9 cellular contexts compared by ENCODE assay signal in genomic region chr1:23619299-23620188, GRCh38.
DNase-seq lines count a peak whose midpoint lies in the region; ATAC-seq and TF ChIP-seq lines count a peak whose summit lies in the region.
"Had no signal": no experiment of that assay in that cellular context is flagged by ENCODE, and none has a peak within 500 bp of the region (broad histone marks: within the 10 kb centered on the region; RNA-seq: fewer than 3 reads in every experiment).

No MANE protein-coding gene starts in this region.

- H3K79me2 ChIP-seq in Loucy (ENCODE audit: insufficient read depth, low read length) = no peaks in the 10 kb centered on the region

- H3K27me3 ChIP-seq in Loucy (ENCODE audit: insufficient read depth, low read length, poor library complexity, severe bottlenecking) = no peaks in the 10 kb centered on the region

- peak overlapping the region; percentile 33 for H3K9ac ChIP-seq in Loucy (ENCODE audit: low read depth, low read length, poor library complexity, severe bottlenecking)

- ATAC-seq in GM21367 (IDR thresholded peaks at IDR 0.05; ENCODE audit: unreplicated experiment) = peak; percentile 55

- H3K4me1 ChIP-seq in Loucy (ENCODE audit: insufficient read depth, low read length, poor library complexity, severe bottlenecking) = peaks cover 17% of the 10 kb centered on the region

- no peaks in the 10 kb centered on the region for H3K9me2 ChIP-seq in Loucy (replicated peaks; ENCODE audit: low read depth, low read length)

- H3K36me3 ChIP-seq in Loucy (ENCODE audit: insufficient read depth, low read length) = no peaks in the 10 kb centered on the region
- H3K36me3 ChIP-seq: neutrophil had no signal

- no peaks in the 10 kb centered on the region for H4K20me1 ChIP-seq in Loucy (ENCODE audit: insufficient read depth, low read length, poor library complexity, severe bottlenecking)

- TF ChIP-seq CTCF in Loucy (conservative IDR thresholded peaks at IDR 0.05; ENCODE audit: low read length) (no peak), VCaP (conservative IDR thresholded peaks at IDR 0.05) (no peak)

- DNase-seq in AG20443 (ENCODE audit: low spot score) (peak; percentile 53), mucosa of gallbladder (ENCODE audit: low spot score) (peak; percentile 34), NCI-H1694 treated with DMSO at 0.1 percent for 48 hours (lab: John Stamatoyannopoulos, UW) (no peak)
- DNase-seq in central memory CD4-positive, alpha-beta T cell = peak; percentile 88
- peak; percentile 57 to 65 for DNase-seq in stimulated activated CD8-positive, alpha-beta memory T cell treated with anti-CD3 and anti-CD28 coated beads, Interleukin-7, amount 100 ng/mL, for 48 hours (ENCODE audit: extremely low read depth in 1 of 2, low read depth in 1 of 2)

- no peaks in the 10 kb centered on the region for H3K9me3 ChIP-seq in Loucy (ENCODE audit: insufficient read depth, low read depth, low read length)
- H3K9me3 ChIP-seq: neutrophil had no signal

- no peak overlapping the region for H2AFZ ChIP-seq in Loucy (ENCODE audit: low read length)

- peak overlapping the region; percentile 55 for H3K27ac ChIP-seq in VCaP
- H3K27ac ChIP-seq: neutrophil had no signal

- H3K4me2 ChIP-seq in Loucy (ENCODE audit: low read depth, low read length, poor library complexity, severe bottlenecking) = peak overlapping the region; percentile 77

- H3F3A ChIP-seq in Loucy (ENCODE audit: low read depth) = no peaks in the 10 kb centered on the region

- peak overlapping the region; percentile 57 for H3K4me3 ChIP-seq in Loucy (ENCODE audit: low read length, poor library complexity, severe bottlenecking)
